Comparison of ENCODE assay signal across 10 cellular contexts in the genomic region with DNA sequence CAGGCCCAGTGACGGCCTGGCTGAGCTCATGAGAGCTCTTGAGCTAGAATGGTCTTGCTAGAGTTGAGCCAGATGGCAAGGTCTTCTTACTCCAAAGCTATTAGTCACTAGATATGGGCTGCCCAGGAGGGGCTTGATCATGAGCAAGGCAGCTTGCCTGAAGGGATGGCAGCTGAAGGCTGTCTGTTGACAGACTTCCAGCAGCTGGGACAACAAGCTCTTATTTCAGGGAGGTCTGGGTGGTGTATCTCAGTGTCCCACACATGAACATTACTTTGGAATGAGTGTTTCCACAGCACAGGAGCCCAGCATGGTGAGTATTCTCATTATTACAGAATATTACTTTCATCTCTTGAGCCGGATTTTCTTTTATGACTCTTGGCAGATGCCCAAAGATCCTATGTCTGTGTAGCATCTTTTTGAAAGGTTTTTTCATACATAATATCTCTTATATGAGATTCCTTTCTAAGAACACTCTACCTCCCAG.
DNase-seq lines count a peak whose midpoint lies in the region; ATAC-seq and TF ChIP-seq lines count a peak whose summit lies in the region.
"Had no signal": no experiment of that assay in that cellular context is flagged by ENCODE, and none has a peak within 500 bp of the region (broad histone marks: within the 10 kb centered on the region; RNA-seq: fewer than 3 reads in every experiment).

No MANE protein-coding gene starts in this region.

- no peaks in the 10 kb centered on the region for H3K36me3 Mint-ChIP-seq in naive thymus-derived CD8-positive, alpha-beta T cell
- H3K36me3 Mint-ChIP-seq: CD4-positive, alpha-beta memory T cell had no signal

- H3K27me3 Mint-ChIP-seq in naive thymus-derived CD8-positive, alpha-beta T cell: peaks cover 0 to 7% (median 1%) of the 10 kb centered on the region in 5 donors

- POLR2A ChIA-PET in naive thymus-derived CD8-positive, alpha-beta T cell (lab: Charles Lee): no interaction called here

- DNase-seq in AG09319 (ENCODE audit: extremely low read depth, low read depth) (peak; percentile 20), LoVo (ENCODE audit: low spot score) (peak; percentile 72), T1000 (lab: John Stamatoyannopoulos, UW) (peak; percentile 65), islet precursor cell (peak; percentile 67), AML-193 (lab: John Stamatoyannopoulos, UW) (no peak), C1 segment of cervical spinal cord (lab: John Stamatoyannopoulos, UW) (no peak), globus pallidus (ENCODE audit: low spot score) (no peak)
- DNase-seq in naive thymus-derived CD8-positive, alpha-beta T cell: no peak
- DNase-seq: activated CD8-positive, alpha-beta memory T cell treated with anti-CD3 and anti-CD28 coated beads for 24 hours; CD4-positive, alpha-beta memory T cell had no signal

- no peak for TF ChIP-seq CTCF in AG09319 (IDR thresholded peaks at IDR 0.05; ENCODE audit: low read depth, low read length)

- H3K4me3 Mint-ChIP-seq in naive thymus-derived CD8-positive, alpha-beta T cell: no peak overlapping the region
- H3K4me3 Mint-ChIP-seq: CD4-positive, alpha-beta memory T cell had no signal

- no peak overlapping the region for H3K27ac Mint-ChIP-seq in naive thymus-derived CD8-positive, alpha-beta T cell
- H3K27ac Mint-ChIP-seq: CD4-positive, alpha-beta memory T cell had no signal

- peaks cover 0 to 4% (median under 1%) of the 10 kb centered on the region in 4 donors for H3K4me1 Mint-ChIP-seq in naive thymus-derived CD8-positive, alpha-beta T cell

- no peaks in the 10 kb centered on the region for H3K9me3 Mint-ChIP-seq in naive thymus-derived CD8-positive, alpha-beta T cell

- ATAC-seq in naive thymus-derived CD8-positive, alpha-beta T cell: no peak

Comparison
In these comparisons a context has a peak if more than half of its experiments do, and no peak if none do; other contexts are left out.
1. DNase-seq: peak in AG09319 (single experiment), LoVo (single experiment), T1000 (single experiment) and islet precursor cell (single experiment); none in AML-193 (0 of 2), C1 segment of cervical spinal cord (0 of 14), globus pallidus (single experiment) and naive thymus-derived CD8-positive, alpha-beta T cell (0 of 10).